Comparison of ENCODE assay signal across 10 cellular contexts in the genomic region with DNA sequence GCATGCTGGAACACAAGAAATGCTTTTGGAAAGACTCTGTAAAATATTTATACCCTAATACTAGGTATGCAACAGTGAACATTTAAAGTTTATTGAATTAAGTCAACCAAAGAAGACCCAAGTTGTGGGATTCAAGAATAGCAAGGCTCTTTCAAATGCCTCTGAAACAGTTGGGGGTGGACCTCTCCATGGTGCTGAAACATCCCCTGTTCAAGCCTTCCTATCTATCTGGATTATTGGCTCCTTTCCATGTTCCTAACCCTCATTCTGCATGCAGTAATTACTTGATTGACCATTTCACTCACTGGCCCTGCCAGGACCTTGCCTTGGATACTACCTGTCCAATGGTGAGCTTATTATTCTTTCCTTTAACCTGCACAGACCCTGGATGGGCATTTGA.
DNase-seq lines count a peak whose midpoint lies in the region; ATAC-seq and TF ChIP-seq lines count a peak whose summit lies in the region.
"Had no signal": no experiment of that assay in that cellular context is flagged by ENCODE, and none has a peak within 500 bp of the region (broad histone marks: within the 10 kb centered on the region; RNA-seq: fewer than 3 reads in every experiment).

No MANE protein-coding gene starts in this region.

- peak; percentile 38 for DNase-seq in activated CD4-positive, alpha-beta T cell treated with anti-CD3 and anti-CD28 coated beads for 48 hours
- no peak for DNase-seq in activated CD4-positive, alpha-beta T cell treated with anti-CD3 and anti-CD28 coated beads for 1 hour
- DNase-seq in OCI-LY7 (ENCODE audit: low spot score) = peak; percentile 34
- DNase-seq in endodermal cell = peak; percentile 89
- peak; percentile 1 for DNase-seq in skeletal muscle cell (ENCODE audit: low read depth)
- no peak for DNase-seq in NCI-H1092 (lab: John Stamatoyannopoulos, UW)
- DNase-seq: NCI-H187 had no signal

- H3K27me3 ChIP-seq in endodermal cell (ENCODE audit: control insufficient read depth, insufficient read depth, low read length, poor library complexity, severe bottlenecking) = peaks cover 23% of the 10 kb centered on the region

- POLR2A ChIA-PET in OCI-LY7 (lab: Charles Lee) = interaction anchor here (0.6 to 0.8 kb wide), 2 partner anchors 12 to 13 kb away, joined by 3 to 4 read pairs; no protein-coding TSS in a partner anchor

- H4K20me1 ChIP-seq in OCI-LY7 (ENCODE audit: insufficient read depth, low read length) = no peaks in the 10 kb centered on the region

- H3K36me3 ChIP-seq in OCI-LY7 (ENCODE audit: insufficient read depth, low read length) (no peaks in the 10 kb centered on the region), endodermal cell (ENCODE audit: control insufficient read depth, insufficient read depth, low read length) (no peaks in the 10 kb centered on the region)

- H3K4me1 ChIP-seq in OCI-LY7 (ENCODE audit: insufficient read depth, low read length, poor library complexity, severe bottlenecking) (no peaks in the 10 kb centered on the region), endodermal cell (ENCODE audit: control insufficient read depth, insufficient read depth, low read length) (peaks cover under 1% of the 10 kb centered on the region)

- no peak overlapping the region for H2AFZ ChIP-seq in OCI-LY7 (ENCODE audit: low read length)

- H3K36me3 Mint-ChIP-seq in endodermal cell (ENCODE audit: low read depth) = no peaks in the 10 kb centered on the region

- BruUV-seq in OCI-LY7 (replicated peaks; lab: Mats Ljungman, UMichigan) = no TSS peak

- no peak overlapping the region for H3K9ac ChIP-seq in endodermal cell (ENCODE audit: extremely low read depth, low read length, poor library complexity, severe bottlenecking)

- no peaks in the 10 kb centered on the region for H3K79me2 ChIP-seq in OCI-LY7 (ENCODE audit: insufficient read depth, low read depth, low read length)

- H3K4me1 Mint-ChIP-seq in endodermal cell = peaks cover 1% of the 10 kb centered on the region
- H3K4me1 Mint-ChIP-seq: B cell had no signal

- no peaks in the 10 kb centered on the region for H3K9me2 ChIP-seq in OCI-LY7 (ENCODE audit: insufficient read depth, low read length)

- no peaks in the 10 kb centered on the region for H3K9me3 ChIP-seq in OCI-LY7 (ENCODE audit: low read length)
- no peaks in the 10 kb centered on the region for H3K9me3 ChIP-seq in endodermal cell (ENCODE audit: control insufficient read depth, low read length)

- H3K27ac ChIP-seq in OCI-LY7 (ENCODE audit: low read depth, low read length, poor library complexity, severe bottlenecking) (no peak overlapping the region), endodermal cell (ENCODE audit: low read depth, low read length) (no peak overlapping the region)

- H3K27me3 Mint-ChIP-seq in endodermal cell (ENCODE audit: insufficient read depth) = peaks cover 2% of the 10 kb centered on the region
- H3K27me3 Mint-ChIP-seq: B cell had no signal

- no peaks in the 10 kb centered on the region for H3K9me3 Mint-ChIP-seq in endodermal cell

- no peak overlapping the region for H3K4me2 ChIP-seq in OCI-LY7 (ENCODE audit: low read length)

- CTCF ChIA-PET in OCI-LY7 (lab: Charles Lee; ENCODE audit: unreplicated experiment) = no interaction called here

- intact Hi-C loops in OCI-LY7 (cut with micrococcal nuclease; ENCODE audit: unreplicated experiment) = no loop called here

- TF ChIP-seq CTCF in OCI-LY7 (conservative IDR thresholded peaks at IDR 0.05; ENCODE audit: low read length) (no peak), endodermal cell (conservative IDR thresholded peaks at IDR 0.05) (no peak)

- H3K4me3 ChIP-seq in OCI-LY7 (ENCODE audit: low read depth, low read length, poor library complexity, severe bottlenecking) (no peak overlapping the region), endodermal cell (ENCODE audit: low read length) (no peak overlapping the region), skeletal muscle cell (ENCODE audit: low read depth, low read length) (no peak overlapping the region)

- H3K4me3 Mint-ChIP-seq in endodermal cell = no peak overlapping the region
- H3K4me3 Mint-ChIP-seq: B cell had no signal

- ATAC-seq in HG02759 (IDR thresholded peaks at IDR 0.05; ENCODE audit: unreplicated experiment) = no peak
- ATAC-seq in GM21737 (IDR thresholded peaks at IDR 0.05; ENCODE audit: unreplicated experiment) = no peak

- no peak overlapping the region for H3K27ac Mint-ChIP-seq in endodermal cell
- H3K27ac Mint-ChIP-seq: B cell had no signal

Comparison
In these comparisons a context has a peak if more than half of its experiments do, and no peak if none do; other contexts are left out.
1. DNase-seq: peak in activated CD4-positive, alpha-beta T cell treated with anti-CD3 and anti-CD28 coated beads for 48 hours (single experiment), OCI-LY7 (single experiment), endodermal cell (single experiment) and skeletal muscle cell (single experiment); none in activated CD4-positive, alpha-beta T cell treated with anti-CD3 and anti-CD28 coated beads for 1 hour (single experiment) and NCI-H1092 (single experiment).